ENCODE assay signal across 25 cellular contexts in the genomic region with DNA sequence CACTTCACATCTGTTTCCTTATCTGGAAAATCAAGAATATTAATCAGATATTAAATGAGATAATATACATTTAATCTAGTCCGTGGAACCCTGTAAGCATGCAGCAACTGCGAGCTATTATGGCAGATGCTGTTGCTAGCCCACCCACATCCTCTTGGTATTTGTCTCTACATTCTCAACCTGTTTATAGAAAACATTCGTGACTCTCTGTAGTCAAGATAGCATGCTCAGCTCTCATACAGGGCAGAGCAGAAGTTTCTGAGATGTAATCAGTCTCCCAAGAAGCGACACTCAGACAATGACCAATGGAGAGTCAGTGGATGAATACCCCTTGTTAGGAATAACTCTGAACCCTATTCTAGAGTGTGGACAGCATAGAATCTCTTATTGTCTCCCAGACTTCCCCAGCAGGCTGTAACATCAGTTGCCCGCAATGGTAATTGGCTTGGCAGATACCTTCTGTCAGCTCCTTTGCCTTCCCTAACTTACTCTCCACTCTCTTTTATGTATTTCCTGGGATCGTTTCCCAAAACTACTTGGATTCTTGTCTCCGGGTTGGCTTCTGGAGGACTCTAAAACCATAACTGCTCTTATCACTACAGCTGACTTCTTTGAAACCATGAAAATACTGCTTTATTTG.
"Had no signal": no experiment of that assay in that cellular context is flagged by ENCODE, and none has a peak within 500 bp of the region (broad histone marks: within the 10 kb centered on the region; RNA-seq: fewer than 3 reads in every experiment).

No MANE protein-coding gene starts in this region.

- H3K4me1 ChIP-seq: body of pancreas, testis had no signal

- H3K9me3 ChIP-seq: body of pancreas, heart left ventricle, neutrophil, prostate gland, testis, transverse colon had no signal

- H3K36me3 ChIP-seq: cardiac muscle cell, heart left ventricle, neutrophil, prostate gland, transverse colon, WERI-Rb-1 had no signal

- H3K27ac ChIP-seq: body of pancreas, cardiac muscle cell, foreskin keratinocyte, neutrophil, testis, WERI-Rb-1 had no signal

- DNase-seq: activated CD4-positive, alpha-beta T cell treated with anti-CD3 and anti-CD28 coated beads for 48 hours; activated CD4-positive, alpha-beta T cell treated with anti-CD3 and anti-CD28 coated beads, Interleukin-2, amount 50 U/mL, for 48 hours; activated CD8-positive, alpha-beta memory T cell treated with anti-CD3 and anti-CD28 coated beads for 24 hours; activated effector memory CD4-positive, alpha-beta T cell treated with Interleukin-2 at 50 U/mL for 16 hours; activated naive CD4-positive, alpha-beta T cell treated with Interleukin-2 at 50 U/mL for 16 hours; anterior cingulate cortex; body of pancreas; cortex of kidney; foreskin keratinocyte; hypothalamus; immature natural killer cell; kidney; left colon; nephron progenitor cell; stimulated activated CD4-positive, alpha-beta T cell treated with anti-CD3 and anti-CD28 coated beads, Interleukin-2, amount 100 ng/mL, for 48 hours; stimulated activated naive CD8-positive, alpha-beta T cell treated with anti-CD3 and anti-CD28 coated beads, Interleukin-15, Interleukin-2, amounts not matched to agents 100 U/mL and 50 U/mL, for 24 hours; T-helper 17 cell; T1000; testis; transverse colon; WERI-Rb-1 had no signal

- H3K4me3 ChIP-seq: body of pancreas, cardiac muscle cell, heart left ventricle, prostate gland, testis, transverse colon had no signal

- H3K27me3 ChIP-seq: body of pancreas, foreskin keratinocyte, neutrophil, testis, transverse colon had no signal
